8 cellular contexts compared by ENCODE assay signal in genomic region chr6:31619805-31620585, GRCh38. TPM values are rescaled to one million over a fixed set of nuclear protein-coding genes. Genes with fewer than 3 reads are reported as not detected.
DNase-seq lines count a peak whose midpoint lies in the region; ATAC-seq and TF ChIP-seq lines count a peak whose summit lies in the region.

No MANE protein-coding gene starts in this region.

- H3K9me3 ChIP-seq in spleen, result no peaks in the 10 kb centered on the region

- intact Hi-C loops in spleen (cut with DNase I; ENCODE audit: low total_unique reads), result no loop called here

- DNase-seq in AG10803 (ENCODE audit: low read depth) (peak; percentile 100), NCI-H345 treated with DMSO at 0.1 percent for 48 hours (lab: John Stamatoyannopoulos, UW; ENCODE audit: unreplicated experiment) (peak; percentile 97), iris pigment epithelial cell (ENCODE audit: low read depth) (peak; percentile 100), spleen (peak; percentile 99)
- DNase-seq in activated CD4-positive, CD25-positive, alpha-beta regulatory T cell treated with anti-CD3 and anti-CD28 coated beads, Interleukin-2, amount 50 U/mL, for 16 hours (ENCODE audit: low read depth, low spot score), result peak; percentile 89
- peak; percentile 90 to 95 for DNase-seq in central memory CD8-positive, alpha-beta T cell (ENCODE audit: low spot score in 2 of 2)

- WGBS in spleen, 5 donors, result 0 to 1% (median 1%) methylated on average over 50 of the region's 50 CpGs

- H3K4me1 ChIP-seq in spleen, result peaks cover 14 to 63% (median 42%) of the 10 kb centered on the region in 6 donors

- TF ChIP-seq CTCF in AG10803 (conservative IDR thresholded peaks at IDR 0.05; ENCODE audit: low read length), result no peak
- TF ChIP-seq CTCF in spleen (IDR thresholded peaks at IDR 0.05 in 8 of 11, conservative IDR thresholded peaks at IDR 0.05 in 3 of 11), result peak in 3 of 11 experiments; percentile 12 to 21 (median 13)

- peak overlapping the region; percentile 80 for H3K4me3 Mint-ChIP-seq in central memory CD8-positive, alpha-beta T cell

- peak overlapping the region; percentile 79 for H3K4me3 ChIP-seq in AG10803 (ENCODE audit: low read length)
- peak overlapping the region; percentile 44 to 89 (median 76) for H3K4me3 ChIP-seq in spleen

- peaks cover 31% of the 10 kb centered on the region for H3K4me1 Mint-ChIP-seq in central memory CD8-positive, alpha-beta T cell

- H3K27me3 Mint-ChIP-seq in central memory CD8-positive, alpha-beta T cell, result no peaks in the 10 kb centered on the region

- peak overlapping the region; percentile 97 to 100 (median 98) for H3K27ac ChIP-seq in spleen

- ATAC-seq in GM19035 (IDR thresholded peaks at IDR 0.05; ENCODE audit: unreplicated experiment) (peak; percentile 80), HG03342 (IDR thresholded peaks at IDR 0.05; ENCODE audit: unreplicated experiment) (peak; percentile 76)
- peak; percentile 81 for ATAC-seq in central memory CD8-positive, alpha-beta T cell (replicated peaks; ENCODE audit: extremely low read depth, poor library complexity, severe bottlenecking)

- H3K36me3 ChIP-seq in spleen, result peaks cover under 1 to 29% (median 18%) of the 10 kb centered on the region in 6 donors

- H3K9me3 Mint-ChIP-seq in central memory CD8-positive, alpha-beta T cell, result no peaks in the 10 kb centered on the region

- no peaks in the 10 kb centered on the region for H3K27me3 ChIP-seq in spleen (replicated peaks in 1 of 7)

- peaks cover 39% of the 10 kb centered on the region for H3K36me3 Mint-ChIP-seq in central memory CD8-positive, alpha-beta T cell (ENCODE audit: insufficient read depth)

- peak in 2 of 3 donors; percentile 84 to 89 for TF ChIP-seq POLR2A in spleen (IDR thresholded peaks at IDR 0.05)

- H3K27ac Mint-ChIP-seq in central memory CD8-positive, alpha-beta T cell (ENCODE audit: low read depth), result peak overlapping the region; percentile 94

RNA-seq across cellular contexts. Expression of gene PRRC2A, which starts 0.5 kb away (rescaled TPM):
- 100 to 1,000 TPM; 119 to 198 (median 176) TPM for total RNA-seq in spleen
- polyA plus RNA-seq in spleen, result 100 to 1,000 TPM in 2 of 3 donors, 10 to 100 TPM in 1; 84.1 to 151 (median 146) TPM

RNA-seq across cellular contexts. Expression of gene AIF1, which starts 5.0 kb away (rescaled TPM):
- 100 to 1,000 TPM; 258 to 479 (median 310) TPM for total RNA-seq in spleen
- polyA plus RNA-seq in spleen, result 100 to 1,000 TPM; 258 to 416 (median 312) TPM

RNA-seq across cellular contexts. Expression of gene NCR3, which starts 27.2 kb away (rescaled TPM):
- 10 to 100 TPM in 6 of 7 donors, 1 to 10 TPM in 1; 7.8 to 28.1 (median 12.1) TPM for total RNA-seq in spleen
- 10 to 100 TPM; 15.9 to 30.3 (median 25.3) TPM for polyA plus RNA-seq in spleen

RNA-seq across cellular contexts. Expression of gene BAG6, which starts 32.5 kb away (rescaled TPM):
- total RNA-seq in spleen, result 100 to 1,000 TPM; 211 to 328 (median 260) TPM
- 100 to 1,000 TPM; 195 to 311 (median 310) TPM for polyA plus RNA-seq in spleen

RNA-seq across cellular contexts. Expression of gene LST1, which starts 33.9 kb away (rescaled TPM):
- 100 to 1,000 TPM; 139 to 268 (median 217) TPM for total RNA-seq in spleen
- polyA plus RNA-seq in spleen, result 100 to 1,000 TPM; 128 to 214 (median 203) TPM

Comparison
In these comparisons a context has a peak if more than half of its experiments do, and no peak if none do; other contexts are left out.
1. Peak in every context shown above with its lines: DNase-seq, ATAC-seq, H3K4me3 ChIP-seq and H3K27ac ChIP-seq.